ENCODE assay signal across 1 cellular context in the genomic region with DNA sequence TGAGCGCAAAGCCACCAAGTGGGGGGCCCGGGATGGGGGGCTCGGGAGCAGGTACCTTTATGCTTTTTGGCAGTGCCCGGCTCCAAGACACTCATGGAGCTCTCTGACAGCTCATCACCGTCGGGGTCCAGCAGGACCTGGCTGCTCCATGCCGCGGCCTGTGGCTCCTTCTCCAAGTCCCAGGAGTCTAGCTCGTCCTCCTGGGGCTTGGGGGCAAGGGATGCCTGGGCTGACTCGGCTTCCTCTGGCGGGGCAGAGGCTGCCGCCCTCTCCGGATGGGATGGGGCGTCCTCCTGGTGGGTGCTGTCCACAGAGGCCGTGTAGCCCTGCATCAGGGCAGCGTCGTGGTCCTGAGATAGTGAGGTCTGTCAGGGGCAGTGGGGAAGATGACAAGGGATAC.
TF ChIP-seq lines count a peak whose summit lies in the region.

No MANE protein-coding gene starts in this region.

TF ChIP-seq in HepG2, 621 proteins besides CTCF, POLR2A, EP300 and RAD21:
- TF ChIP-seq NBN (conservative IDR thresholded peaks at IDR 0.05), result no peak
- TF ChIP-seq, protein P1, sequence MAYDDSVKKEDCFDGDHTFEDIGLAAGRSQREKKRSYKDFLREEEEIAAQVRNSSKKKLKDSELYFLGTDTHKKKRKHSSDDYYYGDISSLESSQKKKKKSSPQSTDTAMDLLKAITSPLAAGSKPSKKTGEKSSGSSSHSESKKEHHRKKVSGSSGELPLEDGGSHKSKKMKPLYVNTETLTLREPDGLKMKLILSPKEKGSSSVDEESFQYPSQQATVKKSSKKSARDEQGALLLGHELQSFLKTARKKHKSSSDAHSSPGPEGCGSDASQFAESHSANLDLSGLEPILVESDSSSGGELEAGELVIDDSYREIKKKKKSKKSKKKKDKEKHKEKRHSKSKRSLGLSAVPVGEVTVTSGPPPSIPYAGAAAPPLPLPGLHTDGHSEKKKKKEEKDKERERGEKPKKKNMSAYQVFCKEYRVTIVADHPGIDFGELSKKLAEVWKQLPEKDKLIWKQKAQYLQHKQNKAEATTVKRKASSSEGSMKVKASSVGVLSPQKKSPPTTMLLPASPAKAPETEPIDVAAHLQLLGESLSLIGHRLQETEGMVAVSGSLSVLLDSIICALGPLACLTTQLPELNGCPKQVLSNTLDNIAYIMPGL (CRISPR knock-in tag; IDR thresholded peaks at IDR 0.05; ENCODE audit: borderline replicate concordance in 1 of 2, low read depth in 1 of 2), result no peak
- no peak for TF ChIP-seq SCMH1 (CRISPR knock-in tag; IDR thresholded peaks at IDR 0.05; ENCODE audit: borderline replicate concordance)
- TF ChIP-seq ZNF737 (CRISPR knock-in tag; IDR thresholded peaks at IDR 0.05; ENCODE audit: borderline replicate concordance), result no peak
- no peak for TF ChIP-seq TCF12 (IDR thresholded peaks at IDR 0.05)
- TF ChIP-seq TCF12 (CRISPR knock-in tag; IDR thresholded peaks at IDR 0.05), result no peak
- no peak for TF ChIP-seq ATM (IDR thresholded peaks at IDR 0.05; ENCODE audit: borderline replicate concordance)
- TF ChIP-seq ZNF263 (CRISPR knock-in tag; IDR thresholded peaks at IDR 0.05), result no peak
- no peak for TF ChIP-seq SYNCRIP (IDR thresholded peaks at IDR 0.05; ENCODE audit: insufficient read depth, low read depth, low read length)
- TF ChIP-seq ZNF773 (CRISPR knock-in tag; IDR thresholded peaks at IDR 0.05; ENCODE audit: borderline replicate concordance), result no peak
